In the genomic region with DNA sequence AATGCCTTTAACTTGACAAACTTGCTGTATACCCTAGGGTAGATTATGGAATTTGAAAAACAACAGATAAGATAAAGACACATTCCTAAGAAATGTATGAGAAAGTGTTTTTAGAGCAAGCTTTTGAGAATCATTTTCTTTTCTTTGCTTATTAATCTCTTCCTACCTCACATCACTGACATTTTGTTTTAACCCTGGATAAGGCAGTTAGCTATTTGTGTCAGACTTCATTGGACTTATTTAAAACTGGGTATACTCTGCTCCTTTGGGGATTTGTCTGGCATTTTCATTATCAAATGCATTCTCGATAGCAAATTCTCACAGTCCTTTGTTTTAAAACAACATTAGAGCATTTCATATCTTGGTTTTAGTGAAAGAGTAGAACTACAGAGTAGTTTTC, we compare ENCODE assay signal across 23 cellular contexts. TPM values are rescaled to one million over a fixed set of nuclear protein-coding genes. Genes with fewer than 3 reads are reported as not detected.
DNase-seq lines count a peak whose midpoint lies in the region; ATAC-seq and TF ChIP-seq lines count a peak whose summit lies in the region.
"Had no signal": no experiment of that assay in that cellular context is flagged by ENCODE, and none has a peak within 500 bp of the region (broad histone marks: within the 10 kb centered on the region; RNA-seq: fewer than 3 reads in every experiment).

No MANE protein-coding gene starts in this region.

- peak overlapping the region in 4 of 7 donors; percentile 5 to 76 (median 30) for H3K27ac Mint-ChIP-seq in CD4-positive, alpha-beta memory T cell
- H3K27ac Mint-ChIP-seq: activated naive CD8-positive, alpha-beta T cell treated with anti-CD3 and anti-CD28 coated beads, Interleukin-2, amount 10 ng/mL, durations not matched to agents 7 days and 5 days; activated T-helper 1 cell treated with anti-CD3 and anti-CD28 coated beads, Interleukin-12 subunit alpha, Interleukin-12 subunit beta, Interleukin-2, Interleukin-4 antibody, amounts not matched to agents 30 ng/mL and 10 ng/mL and 1 ng/mL, durations not matched to agents 14 hours and 24 hours and 36 hours; CD8-positive, alpha-beta T cell; dendritic cell treated with granulocyte-macrophage colony-stimulating factor and Interleukin-4, amounts not matched to agents 40 ng/mL and 50 ng/mL, for 4 days had no signal

- H3K27ac ChIP-seq in CD4-positive, alpha-beta memory T cell (ENCODE audit: low read depth, low read length) = no peak overlapping the region
- H3K27ac ChIP-seq in coronary artery (peak overlapping the region; percentile 25 to 60), osteoblast (ENCODE audit: low read depth, low read length) (peak overlapping the region; percentile 71)

- H2AFZ ChIP-seq in osteoblast (ENCODE audit: low read length) = no peak overlapping the region

- POLR2A ChIA-PET in CD4-positive, alpha-beta memory T cell (lab: Charles Lee; ENCODE audit: partially characterized antibody) = interaction anchor here (1.3 to 2.1 kb wide), 2 partner anchors 13 to 15 kb away, joined by 5 read pairs; no protein-coding TSS in a partner anchor

- no peaks in the 10 kb centered on the region for H3K36me3 ChIP-seq in CD4-positive, alpha-beta memory T cell (ENCODE audit: insufficient read depth, low read length)
- H3K36me3 ChIP-seq in osteoblast (ENCODE audit: insufficient read depth, low read length) = peaks cover 2% of the 10 kb centered on the region

- peak overlapping the region; percentile 64 for H3K4me2 ChIP-seq in osteoblast (ENCODE audit: insufficient read depth, low read length)

- H3K9me3 Mint-ChIP-seq in CD4-positive, alpha-beta memory T cell = no peaks in the 10 kb centered on the region
- H3K9me3 Mint-ChIP-seq: activated naive CD8-positive, alpha-beta T cell treated with anti-CD3 and anti-CD28 coated beads, Interleukin-2, amount 10 ng/mL, durations not matched to agents 7 days and 5 days; activated T-helper 1 cell treated with anti-CD3 and anti-CD28 coated beads, Interleukin-12 subunit alpha, Interleukin-12 subunit beta, Interleukin-2, Interleukin-4 antibody, amounts not matched to agents 30 ng/mL and 10 ng/mL and 1 ng/mL, durations not matched to agents 14 hours and 24 hours and 36 hours; CD8-positive, alpha-beta T cell; dendritic cell treated with granulocyte-macrophage colony-stimulating factor and Interleukin-4, amounts not matched to agents 40 ng/mL and 50 ng/mL, for 4 days; stimulated activated memory B cell treated with anti-CD40 and anti-IgM and Interleukin-4, amounts not matched to agents 10 μg/mL and 1 μg/mL and 100 μg/mL, for 72 hours had no signal

- H3K4me3 ChIP-seq in CD4-positive, alpha-beta memory T cell (ENCODE audit: low read length in 2 of 2) = no peak overlapping the region
- H3K4me3 ChIP-seq in coronary artery = peak overlapping the region; percentile 28
- H3K4me3 ChIP-seq in osteoblast (ENCODE audit: insufficient read depth, low read length) = no peak overlapping the region
- H3K4me3 ChIP-seq: testis had no signal

- no peaks in the 10 kb centered on the region for H3K9me3 ChIP-seq in CD4-positive, alpha-beta memory T cell (ENCODE audit: control insufficient read depth in 1 of 2, low read length in 2 of 2)
- no peaks in the 10 kb centered on the region for H3K9me3 ChIP-seq in osteoblast (ENCODE audit: low read depth, low read length)
- H3K9me3 ChIP-seq: testis had no signal

- no peak overlapping the region for H3K4me3 Mint-ChIP-seq in CD4-positive, alpha-beta memory T cell
- H3K4me3 Mint-ChIP-seq: activated naive CD8-positive, alpha-beta T cell treated with anti-CD3 and anti-CD28 coated beads, Interleukin-2, amount 10 ng/mL, durations not matched to agents 7 days and 5 days; activated T-helper 1 cell treated with anti-CD3 and anti-CD28 coated beads, Interleukin-12 subunit alpha, Interleukin-12 subunit beta, Interleukin-2, Interleukin-4 antibody, amounts not matched to agents 30 ng/mL and 10 ng/mL and 1 ng/mL, durations not matched to agents 14 hours and 24 hours and 36 hours; CD8-positive, alpha-beta T cell; dendritic cell treated with granulocyte-macrophage colony-stimulating factor and Interleukin-4, amounts not matched to agents 40 ng/mL and 50 ng/mL, for 4 days; nephron progenitor cell; stimulated activated memory B cell treated with anti-CD40 and anti-IgM and Interleukin-4, amounts not matched to agents 10 μg/mL and 1 μg/mL and 100 μg/mL, for 72 hours had no signal

- H3K27me3 Mint-ChIP-seq in CD4-positive, alpha-beta memory T cell = no peaks in the 10 kb centered on the region
- H3K27me3 Mint-ChIP-seq: activated naive CD8-positive, alpha-beta T cell treated with anti-CD3 and anti-CD28 coated beads, Interleukin-2, amount 10 ng/mL, durations not matched to agents 7 days and 5 days; dendritic cell treated with granulocyte-macrophage colony-stimulating factor and Interleukin-4, amounts not matched to agents 40 ng/mL and 50 ng/mL, for 4 days; stimulated activated memory B cell treated with anti-CD40 and anti-IgM and Interleukin-4, amounts not matched to agents 10 μg/mL and 1 μg/mL and 100 μg/mL, for 72 hours had no signal

- CTCF ChIA-PET in CD4-positive, alpha-beta memory T cell (lab: Charles Lee; ENCODE audit: partially characterized antibody) = interaction anchor here (0.9 to 2.0 kb wide), 3 partner anchors 8 to 90 kb away, joined by 4 to 7 read pairs (median 5); no protein-coding TSS in a partner anchor

- peaks cover 58 to 90% (median 70%) of the 10 kb centered on the region in 4 donors for H3K4me1 Mint-ChIP-seq in CD4-positive, alpha-beta memory T cell

- peaks cover 88% of the 10 kb centered on the region for H3K4me1 ChIP-seq in CD4-positive, alpha-beta memory T cell (ENCODE audit: insufficient read depth, low read length)
- peaks cover 21% of the 10 kb centered on the region for H3K4me1 ChIP-seq in osteoblast (ENCODE audit: insufficient read depth, low read length)

- ATAC-seq in SK-N-SH treated with all-trans-retinoic acid at 6 μM for 48 hours = no peak
- ATAC-seq: CD8-positive, alpha-beta T cell; left colon; Right ventricle myocardium inferior; stimulated activated memory B cell treated with anti-CD40 and anti-IgM and Interleukin-4, amounts not matched to agents 10 μg/mL and 1 μg/mL and 100 μg/mL, for 72 hours had no signal

- H4K20me1 ChIP-seq in osteoblast (ENCODE audit: insufficient read depth, low read length) = peaks cover 3% of the 10 kb centered on the region

- intact Hi-C loops in CD4-positive, alpha-beta memory T cell (cut with micrococcal nuclease) = no loop called here

- H3K36me3 Mint-ChIP-seq in CD4-positive, alpha-beta memory T cell = peaks cover 23 to 40% of the 10 kb centered on the region in 2 donors

- DNase-seq in CD4-positive, alpha-beta memory T cell = no peak
- DNase-seq in coronary artery (ENCODE audit: low spot score) (no peak), osteoblast (ENCODE audit: insufficient read length, low spot score, missing footprints) (no peak), NCI-H510A treated with DMSO at 0.1 percent for 48 hours (lab: John Stamatoyannopoulos, UW) (no peak), mesenteric fat pad (ENCODE audit: low spot score) (no peak)
- no peak for DNase-seq in activated CD4-positive, CD25-positive, alpha-beta regulatory T cell (lab: John Stamatoyannopoulos, UW)
- DNase-seq in stimulated activated CD4-positive, alpha-beta T cell treated with anti-CD3 and anti-CD28 coated beads, Interleukin-4, amount 100 ng/mL, for 24 hours = no peak
- DNase-seq: activated CD4-positive, alpha-beta T cell treated with anti-CD3 and anti-CD28 coated beads for 4 hours; activated naive CD8-positive, alpha-beta T cell treated with anti-CD3 and anti-CD28 coated beads, Interleukin-2, amount 10 ng/mL, durations not matched to agents 7 days and 5 days; CD8-positive, alpha-beta T cell; DMS53; head of caudate nucleus; left colon; NCI-H1048; NCI-H1930; NCI-H2227 treated with DMSO at 0.1 percent for 48 hours; nephron progenitor cell; testis had no signal

- TF ChIP-seq CTCF in coronary artery (IDR thresholded peaks at IDR 0.05) (no peak), osteoblast (IDR thresholded peaks at IDR 0.05; ENCODE audit: extremely low read depth, low read depth, low read length) (no peak)

- no peaks in the 10 kb centered on the region for H3K27me3 ChIP-seq in CD4-positive, alpha-beta memory T cell (ENCODE audit: insufficient read depth, low read length)
- no peaks in the 10 kb centered on the region for H3K27me3 ChIP-seq in osteoblast (ENCODE audit: insufficient read depth, low read length)
- H3K27me3 ChIP-seq: testis had no signal

- H3K79me2 ChIP-seq in osteoblast (ENCODE audit: insufficient read depth, low read length) = peaks cover 88% of the 10 kb centered on the region

TF ChIP-seq in SK-N-SH treated with all-trans-retinoic acid at 6 μM for 48 hours, 23 proteins besides CTCF, POLR2A, EP300 and RAD21:
- TF ChIP-seq, protein P1, sequence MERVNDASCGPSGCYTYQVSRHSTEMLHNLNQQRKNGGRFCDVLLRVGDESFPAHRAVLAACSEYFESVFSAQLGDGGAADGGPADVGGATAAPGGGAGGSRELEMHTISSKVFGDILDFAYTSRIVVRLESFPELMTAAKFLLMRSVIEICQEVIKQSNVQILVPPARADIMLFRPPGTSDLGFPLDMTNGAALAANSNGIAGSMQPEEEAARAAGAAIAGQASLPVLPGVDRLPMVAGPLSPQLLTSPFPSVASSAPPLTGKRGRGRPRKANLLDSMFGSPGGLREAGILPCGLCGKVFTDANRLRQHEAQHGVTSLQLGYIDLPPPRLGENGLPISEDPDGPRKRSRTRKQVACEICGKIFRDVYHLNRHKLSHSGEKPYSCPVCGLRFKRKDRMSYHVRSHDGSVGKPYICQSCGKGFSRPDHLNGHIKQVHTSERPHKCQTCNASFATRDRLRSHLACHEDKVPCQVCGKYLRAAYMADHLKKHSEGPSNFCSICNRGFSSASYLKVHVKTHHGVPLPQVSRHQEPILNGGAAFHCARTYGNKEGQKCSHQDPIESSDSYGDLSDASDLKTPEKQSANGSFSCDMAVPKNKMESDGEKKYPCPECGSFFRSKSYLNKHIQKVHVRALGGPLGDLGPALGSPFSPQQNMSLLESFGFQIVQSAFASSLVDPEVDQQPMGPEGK (CRISPR knock-in tag; IDR thresholded peaks at IDR 0.05; ENCODE audit: borderline replicate concordance) = no peak
- TF ChIP-seq ISL1 (CRISPR knock-in tag; IDR thresholded peaks at IDR 0.05) = 0 out of 2 replicates have a peak, but pooled peaks have one; percentile 11

RNA-seq across cellular contexts. Expression of a gene that starts 17.2 kb away (rescaled TPM):
- 100 to 1,000 TPM; 168 to 172 TPM for total RNA-seq in CD4-positive, alpha-beta memory T cell
- 100 to 1,000 TPM in 1 of 2 donors, 10 to 100 TPM in 1; 52.8 to 113 TPM for polyA plus RNA-seq in CD4-positive, alpha-beta memory T cell
- total RNA-seq in osteoblast = 91.9 and 94.9 TPM in 2 replicates
- 46.2 TPM for total RNA-seq in mesenteric fat pad
